Comparison of ENCODE assay signal across 12 cellular contexts in genomic region chr6:47700051-47700450, GRCh38. TPM values are rescaled to one million over a fixed set of nuclear protein-coding genes. Genes with fewer than 3 reads are reported as not detected.
A peak's percentile ranks its signal among the peaks of the same experiment; 100 is the strongest.
DNase-seq lines count a peak whose midpoint lies in the region; ATAC-seq and TF ChIP-seq lines count a peak whose summit lies in the region.
"Had no signal": no experiment of that assay in that cellular context is flagged by ENCODE, and none has a peak within 500 bp of the region (broad histone marks: within the 10 kb centered on the region; RNA-seq: fewer than 3 reads in every experiment).

No MANE protein-coding gene starts in this region.

- no peak for TF ChIP-seq POLR2A in upper lobe of left lung (IDR thresholded peaks at IDR 0.05)

- H3K4me1 ChIP-seq in HEK293 (ENCODE audit: control insufficient read depth, insufficient read depth, low read length) (peaks cover 24% of the 10 kb centered on the region), upper lobe of left lung (no peaks in the 10 kb centered on the region)

- H3K9me3 ChIP-seq in HEK293 (ENCODE audit: control insufficient read depth, insufficient read depth, low read depth, low read length) (no peaks in the 10 kb centered on the region), upper lobe of left lung (no peaks in the 10 kb centered on the region)

- H3K4me3 ChIP-seq in HEK293 (ENCODE audit: low read depth, low read length): no peak overlapping the region
- no peak overlapping the region for H3K4me3 ChIP-seq in fibroblast of the aortic adventitia (ENCODE audit: low read depth, low read length)
- H3K4me3 ChIP-seq in upper lobe of left lung: no peak overlapping the region

- DNase-seq in RWPE1 (ENCODE audit: low spot score): peak; percentile 87
- peak; percentile 52 for DNase-seq in fibroblast of the aortic adventitia (ENCODE audit: low read depth)
- no peak for DNase-seq in upper lobe of left lung
- DNase-seq in NCI-H1436 (lab: John Stamatoyannopoulos, UW): no peak
- DNase-seq in NCI-H1105 treated with DMSO at 0.1 percent for 48 hours (lab: John Stamatoyannopoulos, UW): no peak
- DNase-seq: hypothalamus, NCI-H1105, OCI-M1, small intestine had no signal

- TF ChIP-seq CTCF in HEK293 (tag by site-specific recombination; IDR thresholded peaks at IDR 0.05): no peak
- no peak for TF ChIP-seq CTCF in RWPE1 (conservative IDR thresholded peaks at IDR 0.05; ENCODE audit: low read depth)
- no peak for TF ChIP-seq CTCF in fibroblast of the aortic adventitia (IDR thresholded peaks at IDR 0.05; ENCODE audit: insufficient read depth, low read length)
- no peak for TF ChIP-seq CTCF in upper lobe of left lung (IDR thresholded peaks at IDR 0.05)

- no peaks in the 10 kb centered on the region for H3K27me3 ChIP-seq in upper lobe of left lung

- CTCF ChIA-PET in HEK293 (lab: Yijun Ruan, JAX) (interaction anchor here (0.5 kb wide), 1 partner anchor 9 kb away, joined by 3 read pairs; no protein-coding TSS in a partner anchor), RWPE1 (lab: Yijun Ruan, JAX) (interaction anchor here (0.6 kb wide), 1 partner anchor 86 kb away, joined by 3 read pairs; no protein-coding TSS in a partner anchor)

- TF ChIP-seq EP300 in upper lobe of left lung (IDR thresholded peaks at IDR 0.05): no peak

- H3K27ac ChIP-seq in HEK293 (ENCODE audit: extremely low read depth, low read depth, low read length): no peak overlapping the region
- H3K27ac ChIP-seq in RWPE1: peak overlapping the region; percentile 58; the same call in 1 of the 2 replicates
- H3K27ac ChIP-seq in upper lobe of left lung: no peak overlapping the region

- POLR2A ChIA-PET in HEK293 (lab: Yijun Ruan, JAX) (no interaction called here), RWPE1 (lab: Yijun Ruan, JAX; ENCODE audit: low non-redundant PET) (no interaction called here)

- ATAC-seq in upper lobe of left lung (ENCODE audit: low FRiP score in 2 of 2) (peak; percentile 62 to 76), HG03342 (IDR thresholded peaks at IDR 0.05; ENCODE audit: unreplicated experiment) (no peak)

- WGBS in upper lobe of left lung, 2 donors: 88 to 89% methylated on average over 5 of the region's 5 CpGs

- no peaks in the 10 kb centered on the region for H3K36me3 ChIP-seq in HEK293 (ENCODE audit: control insufficient read depth in 2 of 2, insufficient read depth in 1 of 2, low read length in 2 of 2)
- H3K36me3 ChIP-seq in upper lobe of left lung: no peaks in the 10 kb centered on the region

TF ChIP-seq in HEK293, 187 proteins besides CTCF, POLR2A, EP300 and RAD21:
- no peak for TF ChIP-seq ZBTB1 (tag by site-specific recombination; IDR thresholded peaks at IDR 0.05)
- peak; percentile 17; the same call in 1 of the 2 replicates for TF ChIP-seq TSHZ1 (tag by site-specific recombination; IDR thresholded peaks at IDR 0.05; ENCODE audit: borderline replicate concordance)
- peak; percentile 78 for TF ChIP-seq ZNF600 (tag by site-specific recombination; IDR thresholded peaks at IDR 0.05)
- peak; percentile 24; the same call in 1 of the 2 replicates for TF ChIP-seq ZNF24 (tag by site-specific recombination; IDR thresholded peaks at IDR 0.05)
- TF ChIP-seq WT1 (tag by site-specific recombination; IDR thresholded peaks at IDR 0.05): peak; percentile 59; the same call in 1 of the 2 replicates
- TF ChIP-seq ZNF629 (tag by site-specific recombination; IDR thresholded peaks at IDR 0.05): peak; percentile 21; the same call in 1 of the 2 replicates
- no peak for TF ChIP-seq ZNF23 (tag by site-specific recombination; IDR thresholded peaks at IDR 0.05; ENCODE audit: borderline replicate concordance)

RNA-seq across cellular contexts. Expression of gene ADGRF4, which starts 1.7 kb away (rescaled TPM):
- 0.82 and 2.7 TPM in 2 replicates for total RNA-seq in fibroblast of the aortic adventitia (ENCODE audit: low replicate concordance)
- under 1 TPM in 4 of 6 donors, not detected in 2; 0.15 to 0.20 (median 0.18) TPM for total RNA-seq in upper lobe of left lung
- total RNA-seq: H1 had no signal

Comparison
In these comparisons a context has a peak if more than half of its experiments do, and no peak if none do; other contexts are left out.
1. DNase-seq: peak in RWPE1 (single experiment) and fibroblast of the aortic adventitia (single experiment); none in upper lobe of left lung (0 of 2), NCI-H1436 (single experiment) and NCI-H1105 treated with DMSO at 0.1 percent for 48 hours (single experiment).